Comparison of ENCODE assay signal across 8 cellular contexts in the genomic region with DNA sequence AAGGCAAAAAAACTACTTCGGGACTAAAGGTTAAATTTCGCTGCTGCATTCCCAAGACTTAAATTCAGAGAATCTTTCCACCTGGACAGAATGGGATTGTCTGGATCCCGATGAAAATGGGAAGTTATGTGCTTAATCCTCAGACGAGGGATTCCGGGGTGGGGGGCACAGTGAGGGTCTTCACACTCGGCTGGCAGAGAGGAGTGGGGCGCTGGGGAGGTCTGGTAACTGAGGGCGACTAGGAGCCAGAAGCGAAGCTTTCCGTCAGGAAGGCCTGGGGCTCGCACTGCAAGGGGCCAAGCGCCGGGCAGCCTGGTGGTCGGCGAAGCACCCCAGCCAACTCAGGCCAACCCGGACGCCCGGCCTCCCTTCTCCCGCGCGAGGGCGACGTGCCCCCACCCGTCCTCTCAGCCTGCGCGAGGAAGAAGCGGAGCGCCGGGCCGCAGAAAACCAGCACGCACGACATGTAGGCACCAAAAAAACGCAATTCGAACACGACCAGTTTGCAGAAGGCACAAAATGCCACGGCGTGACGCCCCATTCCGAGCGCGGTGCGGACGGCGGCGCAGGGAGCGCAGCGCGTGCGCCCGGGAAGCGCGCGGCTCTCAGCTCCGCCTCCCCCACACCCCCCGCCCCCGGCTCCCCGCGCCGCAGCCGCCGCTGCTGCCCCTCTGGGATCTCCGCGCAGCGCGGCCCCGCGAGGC.
DNase-seq lines count a peak whose midpoint lies in the region; ATAC-seq, FAIRE-seq and TF ChIP-seq lines count a peak whose summit lies in the region.

No MANE protein-coding gene starts in this region.

- intact Hi-C loops in dendritic cell treated with granulocyte-macrophage colony-stimulating factor and Interleukin-4, amounts not matched to agents 40 ng/mL and 50 ng/mL, for 4 days (cut with micrococcal nuclease) = loop anchor here (5.0 kb wide), 2 partner anchors 50 to 190 kb away; no protein-coding TSS in a partner anchor

- peak overlapping the region; percentile 66 to 84 (median 74) for H3K4me3 ChIP-seq in Peyer's patch

- peaks cover 22% of the 10 kb centered on the region for H3K36me3 Mint-ChIP-seq in dendritic cell treated with granulocyte-macrophage colony-stimulating factor and Interleukin-4, amounts not matched to agents 40 ng/mL and 50 ng/mL, for 4 days (ENCODE audit: low read depth)

- no peaks in the 10 kb centered on the region for H3K27me3 ChIP-seq in Peyer's patch

- H3K4me1 ChIP-seq in Peyer's patch = peaks cover 0 to 10% (median 3%) of the 10 kb centered on the region in 4 donors

- H3K36me3 ChIP-seq in Peyer's patch = no peaks in the 10 kb centered on the region

- TF ChIP-seq CTCF in D721Med (IDR thresholded peaks at IDR 0.05; ENCODE audit: insufficient read depth, missing control alignments) (no peak), Peyer's patch (IDR thresholded peaks at IDR 0.05) (no peak)

- peak overlapping the region; percentile 71 to 95 (median 84) for H3K27ac ChIP-seq in Peyer's patch

- no peaks in the 10 kb centered on the region for H3K9me3 Mint-ChIP-seq in dendritic cell treated with granulocyte-macrophage colony-stimulating factor and Interleukin-4, amounts not matched to agents 40 ng/mL and 50 ng/mL, for 4 days

- no peak for TF ChIP-seq POLR2A in Peyer's patch (IDR thresholded peaks at IDR 0.05)

- H3K4me3 Mint-ChIP-seq in dendritic cell treated with granulocyte-macrophage colony-stimulating factor and Interleukin-4, amounts not matched to agents 40 ng/mL and 50 ng/mL, for 4 days = peak overlapping the region; percentile 89

- H3K9me3 ChIP-seq in Peyer's patch = no peaks in the 10 kb centered on the region

- peaks cover 25% of the 10 kb centered on the region for H3K4me1 Mint-ChIP-seq in dendritic cell treated with granulocyte-macrophage colony-stimulating factor and Interleukin-4, amounts not matched to agents 40 ng/mL and 50 ng/mL, for 4 days (ENCODE audit: low read depth)

- peak; percentile 74 for ATAC-seq in GM19023 (IDR thresholded peaks at IDR 0.05; ENCODE audit: unreplicated experiment)
- peak; percentile 72 for ATAC-seq in HG03108 (IDR thresholded peaks at IDR 0.05; ENCODE audit: unreplicated experiment)

- peaks cover 9% of the 10 kb centered on the region for H3K27me3 Mint-ChIP-seq in dendritic cell treated with granulocyte-macrophage colony-stimulating factor and Interleukin-4, amounts not matched to agents 40 ng/mL and 50 ng/mL, for 4 days

- DNase-seq in D721Med (ENCODE audit: insufficient read length, low spot score) (peak; percentile 25), Peyer's patch (peak in 2 of 3 donors; percentile 71 to 85), lung microvascular endothelial cell (ENCODE audit: low read depth in 2 of 2) (peak; percentile 68 to 80), superior temporal gyrus (ENCODE audit: extremely low spot score) (peak; percentile 78), cerebellar cortex (ENCODE audit: low spot score) (no peak)

- peak overlapping the region; percentile 88 for H3K27ac Mint-ChIP-seq in dendritic cell treated with granulocyte-macrophage colony-stimulating factor and Interleukin-4, amounts not matched to agents 40 ng/mL and 50 ng/mL, for 4 days

- FAIRE-seq in D721Med (lab: Jason Lieb, UNC) = no peak
